Comparison of ENCODE assay signal across 1 cellular context in genomic region chr6:20098267-20098876, GRCh38.
TF ChIP-seq lines count a peak whose summit lies in the region.

No MANE protein-coding gene starts in this region.

TF ChIP-seq in GM23338, 12 proteins besides CTCF, POLR2A, EP300 and RAD21 (continued from another document):
- TF ChIP-seq ETS1 (IDR thresholded peaks at IDR 0.05) (no peak), EZH2phosphoT487 (IDR thresholded peaks at IDR 0.05; ENCODE audit: unreplicated experiment) (no peak), NANOG (IDR thresholded peaks at IDR 0.05; ENCODE audit: borderline replicate concordance) (no peak), REST (IDR thresholded peaks at IDR 0.05; ENCODE audit: unreplicated experiment) (no peak), STAT1 (IDR thresholded peaks at IDR 0.05; ENCODE audit: unreplicated experiment) (no peak), JUNB (IDR thresholded peaks at IDR 0.05; ENCODE audit: unreplicated experiment) (no peak), EZH2 (IDR thresholded peaks at IDR 0.05; ENCODE audit: low read depth, unreplicated experiment) (no peak)
TF ChIP-seq in GM23338: peak in this region for 0.
